In genomic region chr1:8325771-8326170, GRCh38 we compare ENCODE assay signal across 37 cellular contexts.
"Had no signal": no experiment of that assay in that cellular context is flagged by ENCODE, and none has a peak within 500 bp of the region (broad histone marks: within the 10 kb centered on the region; RNA-seq: fewer than 3 reads in every experiment).

No MANE protein-coding gene starts in this region.

- FAIRE-seq: TTC549 had no signal

- H3K4me1 Mint-ChIP-seq: activated B cell treated with CpG ODN at 0.5 μM for 24 hours; activated naive CD4-positive, alpha-beta T cell treated with anti-CD3 and anti-CD28 coated beads, Interleukin-2, amount 10 ng/mL, durations not matched to agents 7 days and 5 days; activated naive CD4-positive, alpha-beta T cell treated with anti-CD3 and anti-CD28 coated beads, Interleukin-2, amount 50 U/mL, for 24 hours; activated naive CD8-positive, alpha-beta T cell treated with anti-CD3 and anti-CD28 coated beads, Interleukin-2, amount 50 U/mL, for 24 hours; brain; central memory CD8-positive, alpha-beta T cell had no signal

- H3K9me3 ChIP-seq: ascending aorta had no signal

- H3K9me3 Mint-ChIP-seq: activated B cell treated with CpG ODN at 0.5 μM for 24 hours; activated CD4-positive, alpha-beta memory T cell treated with anti-CD3 and anti-CD28 coated beads for 36 hours; activated CD8-positive, alpha-beta T cell treated with anti-CD3 and anti-CD28 coated beads for 36 hours; activated naive CD4-positive, alpha-beta T cell treated with anti-CD3 and anti-CD28 coated beads, Interleukin-2, amount 10 ng/mL, durations not matched to agents 7 days and 5 days; activated naive CD4-positive, alpha-beta T cell treated with anti-CD3 and anti-CD28 coated beads, Interleukin-2, amount 50 U/mL, for 24 hours; activated T-cell treated with anti-CD3 and anti-CD28 coated beads, Interleukin-2, amount 50 U/mL, for 4 hours; brain; central memory CD8-positive, alpha-beta T cell; T-helper 1 cell treated with Interleukin-12 subunit alpha and Interleukin-12 subunit beta and Interleukin-4 antibody, amounts not matched to agents 30 μg/mL and 1 μg/mL, for 36 hours had no signal

- ATAC-seq: activated CD8-positive, alpha-beta T cell treated with anti-CD3 and anti-CD28 coated beads for 36 hours; activated naive CD8-positive, alpha-beta T cell treated with anti-CD3 and anti-CD28 coated beads, Interleukin-2, amount 50 U/mL, for 24 hours; activated T-cell treated with anti-CD3 and anti-CD28 coated beads, Interleukin-2, amount 50 U/mL, for 4 hours; activated T-cell treated with anti-CD3 and anti-CD28 coated beads, Interleukin-2, amount 50 U/mL, for 72 hours; activated T-helper 17 cell treated with anti-CD3 and anti-CD28 coated beads, Interleukin-2, amount 50 U/mL, for 72 hours had no signal

- H3K4me3 Mint-ChIP-seq: activated B cell treated with CpG ODN at 0.5 μM for 24 hours; activated CD4-positive, alpha-beta memory T cell treated with anti-CD3 and anti-CD28 coated beads for 36 hours; activated CD4-positive, alpha-beta T cell treated with anti-CD3 and anti-CD28 coated beads, Interleukin-2, amount 10 ng/mL, durations not matched to agents 24 days and 14 days; activated CD8-positive, alpha-beta T cell treated with anti-CD3 and anti-CD28 coated beads for 36 hours; activated naive CD4-positive, alpha-beta T cell treated with anti-CD3 and anti-CD28 coated beads, Interleukin-2, amount 10 ng/mL, durations not matched to agents 7 days and 5 days; activated naive CD4-positive, alpha-beta T cell treated with anti-CD3 and anti-CD28 coated beads, Interleukin-2, amount 50 U/mL, for 24 hours; activated naive CD8-positive, alpha-beta T cell; activated naive CD8-positive, alpha-beta T cell treated with anti-CD3 and anti-CD28 coated beads, Interleukin-2, amount 10 ng/mL, durations not matched to agents 7 days and 5 days; activated naive CD8-positive, alpha-beta T cell treated with anti-CD3 and anti-CD28 coated beads, Interleukin-2, amount 50 U/mL, for 24 hours; activated T-cell treated with anti-CD3 and anti-CD28 coated beads, Interleukin-2, amount 50 U/mL, for 4 hours; activated T-cell treated with anti-CD3 and anti-CD28 coated beads, Interleukin-2, amount 50 U/mL, for 72 hours; activated T-helper 1 cell treated with anti-CD3 and anti-CD28 coated beads, Interleukin-12 subunit alpha, Interleukin-12 subunit beta, Interleukin-2, Interleukin-4 antibody, amounts not matched to agents 30 ng/mL and 10 ng/mL and 1 ng/mL, durations not matched to agents 14 hours and 24 hours and 36 hours; activated T-helper 17 cell treated with anti-CD3 and anti-CD28 coated beads, Interleukin-2, amount 50 U/mL, for 72 hours; brain; central memory CD8-positive, alpha-beta T cell; T-helper 1 cell treated with Interleukin-12 subunit alpha and Interleukin-12 subunit beta and Interleukin-4 antibody, amounts not matched to agents 30 μg/mL and 1 μg/mL, for 36 hours; T-helper 2 cell treated with Interferon-gamma antibody and Interleukin-4, amounts not matched to agents 5 μg/mL and 100 μg/mL, for 36 hours had no signal

- H3K36me3 Mint-ChIP-seq: activated CD4-positive, alpha-beta memory T cell treated with anti-CD3 and anti-CD28 coated beads for 36 hours; activated naive CD4-positive, alpha-beta T cell treated with anti-CD3 and anti-CD28 coated beads, Interleukin-2, amount 10 ng/mL, durations not matched to agents 7 days and 5 days; activated naive CD4-positive, alpha-beta T cell treated with anti-CD3 and anti-CD28 coated beads, Interleukin-2, amount 50 U/mL, for 24 hours; activated naive CD8-positive, alpha-beta T cell; activated naive CD8-positive, alpha-beta T cell treated with anti-CD3 and anti-CD28 coated beads, Interleukin-2, amount 10 ng/mL, durations not matched to agents 7 days and 5 days had no signal

- H3K27ac Mint-ChIP-seq: activated B cell treated with CpG ODN at 0.5 μM for 24 hours; activated CD4-positive, alpha-beta memory T cell treated with anti-CD3 and anti-CD28 coated beads for 36 hours; activated CD4-positive, alpha-beta T cell treated with anti-CD3 and anti-CD28 coated beads, Interleukin-2, amount 10 ng/mL, durations not matched to agents 24 days and 14 days; activated CD8-positive, alpha-beta T cell treated with anti-CD3 and anti-CD28 coated beads for 36 hours; activated naive CD4-positive, alpha-beta T cell treated with anti-CD3 and anti-CD28 coated beads, Interleukin-2, amount 10 ng/mL, durations not matched to agents 7 days and 5 days; activated naive CD4-positive, alpha-beta T cell treated with anti-CD3 and anti-CD28 coated beads, Interleukin-2, amount 50 U/mL, for 24 hours; activated naive CD8-positive, alpha-beta T cell; activated naive CD8-positive, alpha-beta T cell treated with anti-CD3 and anti-CD28 coated beads, Interleukin-2, amount 10 ng/mL, durations not matched to agents 7 days and 5 days; activated naive CD8-positive, alpha-beta T cell treated with anti-CD3 and anti-CD28 coated beads, Interleukin-2, amount 50 U/mL, for 24 hours; activated T-cell treated with anti-CD3 and anti-CD28 coated beads, Interleukin-2, amount 50 U/mL, for 72 hours; activated T-helper 1 cell treated with anti-CD3 and anti-CD28 coated beads, Interleukin-12 subunit alpha, Interleukin-12 subunit beta, Interleukin-2, Interleukin-4 antibody, amounts not matched to agents 30 ng/mL and 10 ng/mL and 1 ng/mL, durations not matched to agents 14 hours and 24 hours and 36 hours; activated T-helper 17 cell treated with anti-CD3 and anti-CD28 coated beads, Interleukin-2, amount 50 U/mL, for 72 hours; brain; T-helper 1 cell treated with Interleukin-12 subunit alpha and Interleukin-12 subunit beta and Interleukin-4 antibody, amounts not matched to agents 30 μg/mL and 1 μg/mL, for 36 hours; T-helper 2 cell treated with Interferon-gamma antibody and Interleukin-4, amounts not matched to agents 5 μg/mL and 100 μg/mL, for 36 hours had no signal

- H3K27me3 Mint-ChIP-seq: activated B cell treated with CpG ODN at 0.5 μM for 24 hours; activated CD4-positive, alpha-beta memory T cell treated with anti-CD3 and anti-CD28 coated beads for 36 hours; activated CD4-positive, alpha-beta T cell treated with anti-CD3 and anti-CD28 coated beads, Interleukin-2, amount 10 ng/mL, durations not matched to agents 24 days and 14 days; activated CD8-positive, alpha-beta T cell treated with anti-CD3 and anti-CD28 coated beads for 36 hours; activated naive CD4-positive, alpha-beta T cell treated with anti-CD3 and anti-CD28 coated beads, Interleukin-2, amount 50 U/mL, for 24 hours; activated naive CD8-positive, alpha-beta T cell; activated naive CD8-positive, alpha-beta T cell treated with anti-CD3 and anti-CD28 coated beads, Interleukin-2, amount 50 U/mL, for 24 hours; activated T-helper 17 cell treated with anti-CD3 and anti-CD28 coated beads, Interleukin-2, amount 50 U/mL, for 72 hours; brain; central memory CD8-positive, alpha-beta T cell had no signal

- H3K36me3 ChIP-seq: cardiac muscle cell had no signal

- DNase-seq: activated B cell treated with CpG ODN at 0.5 μM for 24 hours; activated CD4-positive, alpha-beta memory T cell treated with anti-CD3 and anti-CD28 coated beads for 36 hours; activated CD4-positive, alpha-beta T cell treated with anti-CD3 and anti-CD28 coated beads for 4 hours; activated CD4-positive, alpha-beta T cell treated with anti-CD3 and anti-CD28 coated beads, Interleukin-2, amount 10 ng/mL, durations not matched to agents 24 days and 14 days; activated CD4-positive, alpha-beta T cell treated with anti-CD3 and anti-CD28 coated beads, Interleukin-2, amount 50 U/mL, for 1 hour; activated CD4-positive, alpha-beta T cell treated with anti-CD3 and anti-CD28 coated beads, Interleukin-2, amount 50 U/mL, for 4 hours; activated CD4-positive, CD25-positive, alpha-beta regulatory T cell treated with anti-CD3 and anti-CD28 coated beads, Interleukin-2, amount 50 U/mL, for 72 hours; activated CD8-positive, alpha-beta memory T cell treated with anti-CD3 and anti-CD28 coated beads, Interleukin-2, amount 50 U/mL, for 4 hours; activated CD8-positive, alpha-beta T cell treated with anti-CD3 and anti-CD28 coated beads for 36 hours; activated gamma-delta T cell; activated naive CD4-positive, alpha-beta T cell treated with anti-CD3 and anti-CD28 coated beads, Interleukin-2, amount 10 ng/mL, durations not matched to agents 7 days and 5 days; activated naive CD4-positive, alpha-beta T cell treated with Interleukin-2 at 50 U/mL for 16 hours; activated naive CD8-positive, alpha-beta T cell treated with anti-CD3 and anti-CD28 coated beads, Interleukin-2, amount 10 ng/mL, durations not matched to agents 7 days and 5 days; activated naive CD8-positive, alpha-beta T cell treated with anti-CD3 and anti-CD28 coated beads, Interleukin-2, amount 50 U/mL, for 24 hours; activated T-cell treated with anti-CD3 and anti-CD28 coated beads for 4 hours; activated T-cell treated with anti-CD3 and anti-CD28 coated beads, Interleukin-2, amount 50 U/mL, for 1 hour; activated T-cell treated with anti-CD3 and anti-CD28 coated beads, Interleukin-2, amount 50 U/mL, for 4 hours; activated T-cell treated with anti-CD3 and anti-CD28 coated beads, Interleukin-2, amount 50 U/mL, for 72 hours; amygdala; anterior cingulate cortex; caudate nucleus; cerebellar nuclear complex; T-helper 1 cell; T-helper 2 cell; T-helper 9 cell had no signal

- H3K4me3 ChIP-seq: ascending aorta, cardiac muscle cell had no signal

- H3K27me3 ChIP-seq: ascending aorta had no signal

- H3K27ac ChIP-seq: ascending aorta, cardiac muscle cell, VCaP had no signal
